Comparison of ENCODE assay signal across 1 cellular context in the genomic region with DNA sequence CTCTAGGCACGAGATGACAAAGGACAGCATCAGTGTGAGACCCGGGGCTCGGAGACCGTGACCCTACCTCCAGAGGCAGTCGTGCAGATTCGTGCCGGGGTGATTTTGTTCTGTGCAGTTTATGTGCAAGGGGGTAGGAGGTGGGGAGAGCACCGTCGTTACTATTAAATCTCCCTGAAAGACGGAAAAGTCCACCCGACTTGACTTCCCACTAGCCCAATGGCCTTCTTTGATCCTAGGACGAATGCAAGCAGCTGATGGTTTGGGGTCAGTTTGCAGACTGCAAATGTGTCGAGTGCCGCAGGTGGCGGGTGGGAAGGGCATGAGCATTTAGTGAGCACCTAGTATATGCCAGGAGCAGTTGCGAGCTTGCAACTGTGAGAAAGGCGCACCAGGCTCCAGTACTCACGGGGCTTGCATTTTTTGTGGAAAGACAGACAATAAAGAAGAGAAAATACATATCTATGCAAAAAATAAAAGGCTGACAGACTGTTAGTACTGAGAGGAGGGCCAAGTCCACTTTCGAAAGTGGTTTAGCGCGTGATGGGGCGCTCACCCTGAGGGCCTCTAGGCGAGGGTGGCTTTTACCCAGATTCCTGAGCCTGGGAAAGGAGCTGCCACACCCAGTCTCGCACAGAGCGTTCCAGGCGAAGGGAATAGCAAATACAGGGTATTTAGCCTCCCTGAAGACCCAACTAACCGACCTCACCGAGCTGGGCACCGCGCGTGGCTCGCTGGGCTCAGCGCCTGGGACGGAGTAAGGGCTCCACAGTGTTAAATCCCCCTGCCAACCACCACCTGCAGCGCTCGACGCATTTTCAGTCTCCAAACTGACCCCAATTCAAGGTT.
TF ChIP-seq lines count a peak whose summit lies in the region.

No MANE protein-coding gene starts in this region.

TF ChIP-seq in H1, 55 proteins besides CTCF, POLR2A, EP300 and RAD21 (continued from another document):
- TF ChIP-seq SIRT6 (IDR thresholded peaks at IDR 0.05; ENCODE audit: low read length): no peak
- TF ChIP-seq, protein P1, sequence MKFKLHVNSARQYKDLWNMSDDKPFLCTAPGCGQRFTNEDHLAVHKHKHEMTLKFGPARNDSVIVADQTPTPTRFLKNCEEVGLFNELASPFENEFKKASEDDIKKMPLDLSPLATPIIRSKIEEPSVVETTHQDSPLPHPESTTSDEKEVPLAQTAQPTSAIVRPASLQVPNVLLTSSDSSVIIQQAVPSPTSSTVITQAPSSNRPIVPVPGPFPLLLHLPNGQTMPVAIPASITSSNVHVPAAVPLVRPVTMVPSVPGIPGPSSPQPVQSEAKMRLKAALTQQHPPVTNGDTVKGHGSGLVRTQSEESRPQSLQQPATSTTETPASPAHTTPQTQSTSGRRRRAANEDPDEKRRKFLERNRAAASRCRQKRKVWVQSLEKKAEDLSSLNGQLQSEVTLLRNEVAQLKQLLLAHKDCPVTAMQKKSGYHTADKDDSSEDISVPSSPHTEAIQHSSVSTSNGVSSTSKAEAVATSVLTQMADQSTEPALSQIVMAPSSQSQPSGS (IDR thresholded peaks at IDR 0.05; ENCODE audit: low read length): no peak
- TF ChIP-seq NANOG (IDR thresholded peaks at IDR 0.05; ENCODE audit: insufficient read depth, low read depth, low read length, poor library complexity, severe bottlenecking): no peak
- no peak for TF ChIP-seq SIX5 (IDR thresholded peaks at IDR 0.05; ENCODE audit: low read depth, low read length)
- TF ChIP-seq SUZ12 (IDR thresholded peaks at IDR 0.05; ENCODE audit: low read length): peak; percentile 69
- TF ChIP-seq, protein P2, sequence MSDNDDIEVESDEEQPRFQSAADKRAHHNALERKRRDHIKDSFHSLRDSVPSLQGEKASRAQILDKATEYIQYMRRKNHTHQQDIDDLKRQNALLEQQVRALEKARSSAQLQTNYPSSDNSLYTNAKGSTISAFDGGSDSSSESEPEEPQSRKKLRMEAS (IDR thresholded peaks at IDR 0.05): peak; percentile 53; the same call in 1 of the 2 replicates
- TF ChIP-seq HDAC2 (IDR thresholded peaks at IDR 0.05; ENCODE audit: borderline replicate concordance in 1 of 2, low read depth in 2 of 2, low read length in 2 of 2): no peak
- no peak for TF ChIP-seq TCF12 (IDR thresholded peaks at IDR 0.05; ENCODE audit: low read depth, low read length)
- TF ChIP-seq, protein P3, sequence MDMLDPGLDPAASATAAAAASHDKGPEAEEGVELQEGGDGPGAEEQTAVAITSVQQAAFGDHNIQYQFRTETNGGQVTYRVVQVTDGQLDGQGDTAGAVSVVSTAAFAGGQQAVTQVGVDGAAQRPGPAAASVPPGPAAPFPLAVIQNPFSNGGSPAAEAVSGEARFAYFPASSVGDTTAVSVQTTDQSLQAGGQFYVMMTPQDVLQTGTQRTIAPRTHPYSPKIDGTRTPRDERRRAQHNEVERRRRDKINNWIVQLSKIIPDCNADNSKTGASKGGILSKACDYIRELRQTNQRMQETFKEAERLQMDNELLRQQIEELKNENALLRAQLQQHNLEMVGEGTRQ (IDR thresholded peaks at IDR 0.05; ENCODE audit: low read length): no peak
- TF ChIP-seq GTF2F1 (IDR thresholded peaks at IDR 0.05; ENCODE audit: borderline replicate concordance, low read depth, low read length): no peak
- no peak for TF ChIP-seq JUND (IDR thresholded peaks at IDR 0.05; ENCODE audit: low read length)
- no peak for TF ChIP-seq CEBPB (IDR thresholded peaks at IDR 0.05; ENCODE audit: low read depth, low read length)
- TF ChIP-seq SIN3A (conservative IDR thresholded peaks at IDR 0.05 in 1 of 2, IDR thresholded peaks at IDR 0.05 in 1 of 2; ENCODE audit: low read depth in 1 of 2, low read length in 2 of 2): 0 out of 4 replicates have a peak, but pooled peaks of 1 of the 2 experiments have one; percentile 13
- no peak for TF ChIP-seq RFX5 (IDR thresholded peaks at IDR 0.05; ENCODE audit: borderline replicate concordance, low read depth, low read length)
- no peak for TF ChIP-seq BCL11A (IDR thresholded peaks at IDR 0.05; ENCODE audit: low read depth in 2 of 2, low read length in 2 of 2)
- TF ChIP-seq SP4 (IDR thresholded peaks at IDR 0.05; ENCODE audit: low read length): no peak
- no peak for TF ChIP-seq GABPA (IDR thresholded peaks at IDR 0.05; ENCODE audit: borderline replicate concordance, insufficient read depth, low read length)
- no peak for TF ChIP-seq BACH1 (IDR thresholded peaks at IDR 0.05; ENCODE audit: low read length)
- TF ChIP-seq TBP (IDR thresholded peaks at IDR 0.05; ENCODE audit: low read depth, low read length): no peak
- TF ChIP-seq CTBP2 (IDR thresholded peaks at IDR 0.05; ENCODE audit: borderline replicate concordance, insufficient read depth, insufficient read length, low read length): peak; percentile 7
- TF ChIP-seq POU5F1 (IDR thresholded peaks at IDR 0.05; ENCODE audit: low read depth, low read length): no peak
- TF ChIP-seq SP1 (IDR thresholded peaks at IDR 0.05; ENCODE audit: low read depth, low read length): no peak
- no peak for TF ChIP-seq KDM1A (IDR thresholded peaks at IDR 0.05; ENCODE audit: borderline replicate concordance, low read length)
